Comparison of ENCODE assay signal across 19 cellular contexts in genomic region chr17:65121368-65121767, GRCh38. TPM values are rescaled to one million over a fixed set of nuclear protein-coding genes. Genes with fewer than 3 reads are reported as not detected.
DNase-seq lines count a peak whose midpoint lies in the region; ATAC-seq and TF ChIP-seq lines count a peak whose summit lies in the region.
"Had no signal": no experiment of that assay in that cellular context is flagged by ENCODE, and none has a peak within 500 bp of the region (broad histone marks: within the 10 kb centered on the region; RNA-seq: fewer than 3 reads in every experiment).

No MANE protein-coding gene starts in this region.

- TF ChIP-seq CTCF in CD4-positive, alpha-beta T cell (IDR thresholded peaks at IDR 0.05): no peak
- TF ChIP-seq CTCF in DND-41 (IDR thresholded peaks at IDR 0.05; ENCODE audit: borderline replicate concordance, extremely low read depth, low read length, poor library complexity, severe bottlenecking) (no peak), nephron (IDR thresholded peaks at IDR 0.05; ENCODE audit: unreplicated experiment in 3 of 3) (no peak)

- H3K79me2 ChIP-seq in DND-41 (ENCODE audit: insufficient read depth, low read length): no peaks in the 10 kb centered on the region
- H3K79me2 ChIP-seq: hepatocyte had no signal

- POLR2A ChIA-PET in CD4-positive, alpha-beta T cell (lab: Charles Lee): no interaction called here
- POLR2A ChIA-PET in activated CD4-positive, alpha-beta memory T cell treated with anti-CD3 and anti-CD28 coated beads, Interleukin-2, amount 10 ng/mL, durations not matched to agents 7 days and 5 days (lab: Charles Lee): interaction anchor here (0.6 to 4.0 kb wide), 7 partner anchors 15 to 435 kb away, joined by 3 to 44 read pairs (median 3); partner anchors contain the start of gene RGS9

- H3K4me3 Mint-ChIP-seq in CD4-positive, alpha-beta T cell: peak overlapping the region; percentile 37
- peak overlapping the region; percentile 75 for H3K4me3 Mint-ChIP-seq in activated CD4-positive, alpha-beta memory T cell treated with anti-CD3 and anti-CD28 coated beads, Interleukin-2, amount 10 ng/mL, durations not matched to agents 7 days and 5 days
- H3K4me3 Mint-ChIP-seq in nephron: peak overlapping the region; percentile 31 to 88 (median 59)

- no peak overlapping the region for H2AFZ ChIP-seq in DND-41 (ENCODE audit: low read depth, low read length)
- H2AFZ ChIP-seq: hepatocyte had no signal

- no peaks in the 10 kb centered on the region for H3K27me3 ChIP-seq in CD4-positive, alpha-beta T cell (ENCODE audit: control insufficient read depth, insufficient read depth, low read length)
- H3K27me3 ChIP-seq in DND-41 (ENCODE audit: insufficient read depth, low read length, poor library complexity): no peaks in the 10 kb centered on the region
- H3K27me3 ChIP-seq: BE2C, hepatocyte had no signal

- ATAC-seq in CD4-positive, alpha-beta T cell (ENCODE audit: poor library complexity): no peak
- ATAC-seq in DND-41 (ENCODE audit: insufficient read depth, low read depth) (peak; percentile 66), HG02884 (IDR thresholded peaks at IDR 0.05; ENCODE audit: unreplicated experiment) (no peak)

- no peaks in the 10 kb centered on the region for H3K9me3 Mint-ChIP-seq in CD4-positive, alpha-beta T cell
- peaks cover 15% of the 10 kb centered on the region for H3K9me3 Mint-ChIP-seq in activated CD4-positive, alpha-beta memory T cell treated with anti-CD3 and anti-CD28 coated beads, Interleukin-2, amount 10 ng/mL, durations not matched to agents 7 days and 5 days
- H3K9me3 Mint-ChIP-seq in nephron: no peaks in the 10 kb centered on the region

- H4K20me1 ChIP-seq in DND-41 (ENCODE audit: insufficient read depth, low read length): no peaks in the 10 kb centered on the region

- intact Hi-C loops in CD4-positive, alpha-beta T cell (cut with DNase I, micrococcal nuclease): loop anchor here (2.0 to 5.0 kb wide), 3 partner anchors 17 to 144 kb away; partner anchors contain the start of gene GNA13 (in 2 of the 2)

- peaks cover 24% of the 10 kb centered on the region for H3K27me3 Mint-ChIP-seq in CD4-positive, alpha-beta T cell
- H3K27me3 Mint-ChIP-seq in activated CD4-positive, alpha-beta memory T cell treated with anti-CD3 and anti-CD28 coated beads, Interleukin-2, amount 10 ng/mL, durations not matched to agents 7 days and 5 days: peaks cover 9% of the 10 kb centered on the region
- H3K27me3 Mint-ChIP-seq in nephron (ENCODE audit: low read depth): peaks cover 6% of the 10 kb centered on the region

- CTCF ChIA-PET in CD4-positive, alpha-beta T cell (lab: Charles Lee): interaction anchor here (1.0 kb wide), 1 partner anchor 16 kb away, joined by 3 read pairs; the partner anchor contains the start of gene RGS9
- CTCF ChIA-PET in activated CD4-positive, alpha-beta memory T cell treated with anti-CD3 and anti-CD28 coated beads, Interleukin-2, amount 10 ng/mL, durations not matched to agents 7 days and 5 days (lab: Charles Lee): interaction anchor here (2.3 to 5.4 kb wide), 2 partner anchors 16 to 21 kb away, joined by 7 to 29 read pairs; partner anchors contain the start of gene RGS9

- H3K36me3 ChIP-seq in DND-41 (ENCODE audit: insufficient read depth, low read length): no peaks in the 10 kb centered on the region
- H3K36me3 ChIP-seq: BE2C, tibial artery had no signal

- peaks cover 14% of the 10 kb centered on the region for H3K4me1 Mint-ChIP-seq in CD4-positive, alpha-beta T cell (ENCODE audit: low read depth)
- peaks cover 48% of the 10 kb centered on the region for H3K4me1 Mint-ChIP-seq in activated CD4-positive, alpha-beta memory T cell treated with anti-CD3 and anti-CD28 coated beads, Interleukin-2, amount 10 ng/mL, durations not matched to agents 7 days and 5 days
- peaks cover 8% of the 10 kb centered on the region for H3K4me1 Mint-ChIP-seq in nephron

- no peak overlapping the region for H3K4me3 ChIP-seq in DND-41 (ENCODE audit: low read depth in 1 of 2, low read length in 2 of 2)
- H3K4me3 ChIP-seq: hepatocyte, tibial artery had no signal

- peaks cover 37% of the 10 kb centered on the region for H3K4me1 ChIP-seq in DND-41 (ENCODE audit: insufficient read depth, low read length)
- H3K4me1 ChIP-seq: BE2C had no signal

- H3K9me3 ChIP-seq in CD4-positive, alpha-beta T cell (ENCODE audit: control insufficient read depth, low read length): no peaks in the 10 kb centered on the region
- H3K9me3 ChIP-seq in DND-41 (ENCODE audit: insufficient read depth, low read length, severe bottlenecking): no peaks in the 10 kb centered on the region
- H3K9me3 ChIP-seq: BE2C, SK-N-SH, tibial artery had no signal

- no peak overlapping the region for H3K27ac Mint-ChIP-seq in CD4-positive, alpha-beta T cell
- H3K27ac Mint-ChIP-seq in activated CD4-positive, alpha-beta memory T cell treated with anti-CD3 and anti-CD28 coated beads, Interleukin-2, amount 10 ng/mL, durations not matched to agents 7 days and 5 days: peak overlapping the region; percentile 97
- peak overlapping the region in 2 of 3 experiments; percentile 39 to 99 for H3K27ac Mint-ChIP-seq in nephron

- H3K27ac ChIP-seq in CD4-positive, alpha-beta T cell (ENCODE audit: low read depth, low read length): no peak overlapping the region
- peak overlapping the region; percentile 87 for H3K27ac ChIP-seq in DND-41 (ENCODE audit: low read length)
- H3K27ac ChIP-seq: hepatocyte, tibial artery had no signal

- no peak overlapping the region; the same call in 1 of the 2 replicates for H3K9ac ChIP-seq in DND-41 (ENCODE audit: low read depth, low read length)
- H3K9ac ChIP-seq: SK-N-SH had no signal

- H3K4me2 ChIP-seq in DND-41 (ENCODE audit: insufficient read depth, low read length): peak overlapping the region; percentile 66
- H3K4me2 ChIP-seq: hepatocyte, SK-N-SH had no signal

- DNase-seq in CD4-positive, alpha-beta T cell: no peak
- DNase-seq in DND-41: peak; percentile 60
- DNase-seq in activated CD4-positive, alpha-beta memory T cell treated with anti-CD3 and anti-CD28 coated beads, Interleukin-2, amount 10 ng/mL, durations not matched to agents 7 days and 5 days: peak; percentile 44
- DNase-seq in SW 1271 (lab: John Stamatoyannopoulos, UW): no peak
- no peak for DNase-seq in COLO829 (ENCODE audit: low spot score)
- DNase-seq: amniotic stem cell; BE2C; DMS53; effector memory CD4-positive, alpha-beta T cell; HCEC 1CT; NCI-H2107; NCI-H526 treated with DMSO at 0.1 percent for 48 hours; occipital lobe; SK-N-SH; stimulated activated CD4-positive, alpha-beta T cell treated with anti-CD3 and anti-CD28 coated beads, Interleukin-4, amount 100 ng/mL, for 4 hours; tibial artery had no signal

- no peaks in the 10 kb centered on the region for H3K36me3 Mint-ChIP-seq in CD4-positive, alpha-beta T cell (ENCODE audit: low read depth)
- peaks cover 5% of the 10 kb centered on the region for H3K36me3 Mint-ChIP-seq in activated CD4-positive, alpha-beta memory T cell treated with anti-CD3 and anti-CD28 coated beads, Interleukin-2, amount 10 ng/mL, durations not matched to agents 7 days and 5 days (ENCODE audit: low read depth)
- no peaks in the 10 kb centered on the region for H3K36me3 Mint-ChIP-seq in nephron (ENCODE audit: low read depth)

RNA-seq across cellular contexts. Expression of gene RGS9, which starts 15.8 kb away (rescaled TPM):
- under 1 TPM; 0.60 to 0.73 TPM for total RNA-seq in CD4-positive, alpha-beta T cell
- total RNA-seq in activated CD4-positive, alpha-beta memory T cell treated with anti-CD3 and anti-CD28 coated beads, Interleukin-2, amount 10 ng/mL, durations not matched to agents 7 days and 5 days: 10 to 100 TPM; 30.4 to 31.2 TPM

Comparison
In these comparisons a context has a peak if more than half of its experiments do, and no peak if none do; other contexts are left out.
1. DNase-seq: peak in DND-41 (single experiment) and activated CD4-positive, alpha-beta memory T cell treated with anti-CD3 and anti-CD28 coated beads, Interleukin-2, amount 10 ng/mL, durations not matched to agents 7 days and 5 days (single experiment); none in CD4-positive, alpha-beta T cell (0 of 10), SW 1271 (0 of 2) and COLO829 (single experiment).
2. RNA of gene RGS9, which starts 15.8 kb away (total RNA-seq): 30.4 to 31.2 TPM in activated CD4-positive, alpha-beta memory T cell treated with anti-CD3 and anti-CD28 coated beads, Interleukin-2, amount 10 ng/mL, durations not matched to agents 7 days and 5 days; 0.60 to 0.73 TPM in CD4-positive, alpha-beta T cell; every median in the first group is over 10 times any median in the second.
3. Peak in every context shown above with its lines, with median percentiles within 50 percentile points of each other: H3K4me3 Mint-ChIP-seq.